In genomic region chr1:89363196-89363595, GRCh38 we compare ENCODE assay signal across 9 cellular contexts. TPM values are rescaled to one million over a fixed set of nuclear protein-coding genes. Genes with fewer than 3 reads are reported as not detected.
DNase-seq lines count a peak whose midpoint lies in the region; ATAC-seq and FAIRE-seq lines count a peak whose summit lies in the region.
"Had no signal": no experiment of that assay in that cellular context is flagged by ENCODE, and none has a peak within 500 bp of the region (broad histone marks: within the 10 kb centered on the region; RNA-seq: fewer than 3 reads in every experiment).

No MANE protein-coding gene starts in this region.

- H3K36me3 Mint-ChIP-seq in activated T-cell treated with anti-CD3 and anti-CD28 coated beads, Interleukin-2, amount 50 U/mL, for 4 hours (ENCODE audit: insufficient read depth) = no peaks in the 10 kb centered on the region
- H3K36me3 Mint-ChIP-seq in T-helper 2 cell treated with Interferon-gamma antibody and Interleukin-4, amounts not matched to agents 5 μg/mL and 100 μg/mL, for 36 hours (ENCODE audit: low read depth) = peaks cover under 1% of the 10 kb centered on the region
- H3K36me3 Mint-ChIP-seq in stimulated activated naive B cell treated with anti-CD40 and anti-IgM and Interleukin-4, amounts not matched to agents 10 μg/mL and 1 μg/mL and 100 μg/mL, for 72 hours = no peaks in the 10 kb centered on the region
- H3K36me3 Mint-ChIP-seq: brain had no signal

- DNase-seq in activated T-cell treated with anti-CD3 and anti-CD28 coated beads, Interleukin-2, amount 50 U/mL, for 4 hours = no peak
- no peak for DNase-seq in activated T-cell treated with anti-CD3 and anti-CD28 coated beads for 4 hours
- peak; percentile 10 for DNase-seq in T-helper 2 cell treated with Interferon-gamma antibody and Interleukin-4, amounts not matched to agents 5 μg/mL and 100 μg/mL, for 36 hours (ENCODE audit: low spot score)
- DNase-seq in stimulated activated naive B cell treated with anti-CD40 and anti-IgM and Interleukin-4, amounts not matched to agents 10 μg/mL and 1 μg/mL and 100 μg/mL, for 72 hours = no peak
- no peak for DNase-seq in superior temporal gyrus (ENCODE audit: extremely low spot score)
- no peak for DNase-seq in HTR-8/SVneo (ENCODE audit: insufficient read length, low spot score)
- DNase-seq in SKM-1 (lab: John Stamatoyannopoulos, UW; ENCODE audit: unreplicated experiment) = no peak

- peak overlapping the region; percentile 27 for H3K4me3 Mint-ChIP-seq in activated T-cell treated with anti-CD3 and anti-CD28 coated beads, Interleukin-2, amount 50 U/mL, for 4 hours
- H3K4me3 Mint-ChIP-seq in T-helper 2 cell treated with Interferon-gamma antibody and Interleukin-4, amounts not matched to agents 5 μg/mL and 100 μg/mL, for 36 hours = peak overlapping the region; percentile 58
- no peak overlapping the region for H3K4me3 Mint-ChIP-seq in stimulated activated naive B cell treated with anti-CD40 and anti-IgM and Interleukin-4, amounts not matched to agents 10 μg/mL and 1 μg/mL and 100 μg/mL, for 72 hours
- H3K4me3 Mint-ChIP-seq: brain had no signal

- no peak for FAIRE-seq in HTR-8/SVneo (lab: Jason Lieb, UNC)

- H3K27me3 Mint-ChIP-seq in activated T-cell treated with anti-CD3 and anti-CD28 coated beads, Interleukin-2, amount 50 U/mL, for 4 hours (ENCODE audit: low read depth) = no peaks in the 10 kb centered on the region
- peaks cover 15% of the 10 kb centered on the region for H3K27me3 Mint-ChIP-seq in T-helper 2 cell treated with Interferon-gamma antibody and Interleukin-4, amounts not matched to agents 5 μg/mL and 100 μg/mL, for 36 hours (ENCODE audit: low read depth)
- no peaks in the 10 kb centered on the region for H3K27me3 Mint-ChIP-seq in stimulated activated naive B cell treated with anti-CD40 and anti-IgM and Interleukin-4, amounts not matched to agents 10 μg/mL and 1 μg/mL and 100 μg/mL, for 72 hours
- H3K27me3 Mint-ChIP-seq: brain had no signal

- H3K4me1 Mint-ChIP-seq in activated T-cell treated with anti-CD3 and anti-CD28 coated beads, Interleukin-2, amount 50 U/mL, for 4 hours (ENCODE audit: low read depth) = peaks cover 23% of the 10 kb centered on the region
- peaks cover 24% of the 10 kb centered on the region for H3K4me1 Mint-ChIP-seq in T-helper 2 cell treated with Interferon-gamma antibody and Interleukin-4, amounts not matched to agents 5 μg/mL and 100 μg/mL, for 36 hours (ENCODE audit: low read depth)
- H3K4me1 Mint-ChIP-seq in stimulated activated naive B cell treated with anti-CD40 and anti-IgM and Interleukin-4, amounts not matched to agents 10 μg/mL and 1 μg/mL and 100 μg/mL, for 72 hours = peaks cover 5 to 16% of the 10 kb centered on the region in 2 donors

- peak overlapping the region; percentile 70 for H3K27ac Mint-ChIP-seq in T-helper 2 cell treated with Interferon-gamma antibody and Interleukin-4, amounts not matched to agents 5 μg/mL and 100 μg/mL, for 36 hours
- H3K27ac Mint-ChIP-seq in stimulated activated naive B cell treated with anti-CD40 and anti-IgM and Interleukin-4, amounts not matched to agents 10 μg/mL and 1 μg/mL and 100 μg/mL, for 72 hours = no peak overlapping the region

- H3K9me3 Mint-ChIP-seq in activated T-cell treated with anti-CD3 and anti-CD28 coated beads, Interleukin-2, amount 50 U/mL, for 4 hours = no peaks in the 10 kb centered on the region
- no peaks in the 10 kb centered on the region for H3K9me3 Mint-ChIP-seq in T-helper 2 cell treated with Interferon-gamma antibody and Interleukin-4, amounts not matched to agents 5 μg/mL and 100 μg/mL, for 36 hours
- H3K9me3 Mint-ChIP-seq in stimulated activated naive B cell treated with anti-CD40 and anti-IgM and Interleukin-4, amounts not matched to agents 10 μg/mL and 1 μg/mL and 100 μg/mL, for 72 hours = no peaks in the 10 kb centered on the region
- H3K9me3 Mint-ChIP-seq: brain had no signal

- peak; percentile 89 for ATAC-seq in activated T-cell treated with anti-CD3 and anti-CD28 coated beads, Interleukin-2, amount 50 U/mL, for 4 hours
- ATAC-seq in HG02852 (IDR thresholded peaks at IDR 0.05; ENCODE audit: unreplicated experiment) = peak; percentile 94
- ATAC-seq in stimulated activated naive B cell treated with anti-CD40 and anti-IgM and Interleukin-4, amounts not matched to agents 10 μg/mL and 1 μg/mL and 100 μg/mL, for 72 hours (replicated peaks) = peak; percentile 81 to 89

RNA-seq across cellular contexts. Expression of gene GBP6, which starts 0.7 kb away (rescaled TPM):
- under 1 TPM; 0.53 to 0.76 (median 0.55) TPM for total RNA-seq in activated T-cell treated with anti-CD3 and anti-CD28 coated beads, Interleukin-2, amount 50 U/mL, for 4 hours

Comparison
In these comparisons a context has a peak if more than half of its experiments do, and no peak if none do; other contexts are left out.
1. H3K4me3 Mint-ChIP-seq: peak in activated T-cell treated with anti-CD3 and anti-CD28 coated beads, Interleukin-2, amount 50 U/mL, for 4 hours (single experiment) and T-helper 2 cell treated with Interferon-gamma antibody and Interleukin-4, amounts not matched to agents 5 μg/mL and 100 μg/mL, for 36 hours (single experiment); none in stimulated activated naive B cell treated with anti-CD40 and anti-IgM and Interleukin-4, amounts not matched to agents 10 μg/mL and 1 μg/mL and 100 μg/mL, for 72 hours (0 of 2).
2. Peak in every context shown above with its lines, with median percentiles within 50 percentile points of each other: ATAC-seq.